In the genomic region with DNA sequence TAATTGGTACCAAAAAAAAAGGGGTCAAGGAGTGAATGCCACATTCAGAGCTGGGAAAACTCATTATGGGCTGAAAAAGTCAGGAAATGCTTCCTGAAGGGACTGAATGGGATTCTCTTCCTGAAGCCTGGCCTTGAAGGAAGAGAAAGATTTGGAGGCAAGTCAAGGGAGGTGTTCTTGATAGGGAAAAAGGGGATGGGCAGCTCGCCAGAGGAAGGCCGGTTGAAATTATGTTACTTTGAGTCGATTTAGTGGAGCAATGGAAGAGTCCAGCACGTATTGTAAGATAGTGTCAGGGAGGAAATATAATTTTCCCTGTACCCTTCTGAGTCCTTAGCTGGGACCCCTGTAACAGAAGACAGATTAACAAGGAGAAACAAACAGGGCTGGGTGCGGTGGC, we compare ENCODE assay signal across 2 cellular contexts.
TF ChIP-seq lines count a peak whose summit lies in the region.

No MANE protein-coding gene starts in this region.

TF ChIP-seq in SK-N-SH, 30 proteins besides CTCF, POLR2A, EP300 and RAD21 (continued from another document):
- TF ChIP-seq GABPA (IDR thresholded peaks at IDR 0.05; ENCODE audit: low read depth) (no peak), YY1 (IDR thresholded peaks at IDR 0.05; ENCODE audit: low read depth) (no peak), NFIC (IDR thresholded peaks at IDR 0.05; ENCODE audit: borderline replicate concordance) (no peak)
- TF ChIP-seq, protein P1, sequence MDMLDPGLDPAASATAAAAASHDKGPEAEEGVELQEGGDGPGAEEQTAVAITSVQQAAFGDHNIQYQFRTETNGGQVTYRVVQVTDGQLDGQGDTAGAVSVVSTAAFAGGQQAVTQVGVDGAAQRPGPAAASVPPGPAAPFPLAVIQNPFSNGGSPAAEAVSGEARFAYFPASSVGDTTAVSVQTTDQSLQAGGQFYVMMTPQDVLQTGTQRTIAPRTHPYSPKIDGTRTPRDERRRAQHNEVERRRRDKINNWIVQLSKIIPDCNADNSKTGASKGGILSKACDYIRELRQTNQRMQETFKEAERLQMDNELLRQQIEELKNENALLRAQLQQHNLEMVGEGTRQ (IDR thresholded peaks at IDR 0.05; ENCODE audit: borderline replicate concordance, low read depth, low read length) = no peak
TF ChIP-seq in SK-N-SH: peak in this region for 0.

TF ChIP-seq in SK-N-SH treated with all-trans-retinoic acid at 6 μM for 48 hours, 23 proteins besides CTCF, POLR2A, EP300 and RAD21 (continued from another document):
- TF ChIP-seq, protein P2, sequence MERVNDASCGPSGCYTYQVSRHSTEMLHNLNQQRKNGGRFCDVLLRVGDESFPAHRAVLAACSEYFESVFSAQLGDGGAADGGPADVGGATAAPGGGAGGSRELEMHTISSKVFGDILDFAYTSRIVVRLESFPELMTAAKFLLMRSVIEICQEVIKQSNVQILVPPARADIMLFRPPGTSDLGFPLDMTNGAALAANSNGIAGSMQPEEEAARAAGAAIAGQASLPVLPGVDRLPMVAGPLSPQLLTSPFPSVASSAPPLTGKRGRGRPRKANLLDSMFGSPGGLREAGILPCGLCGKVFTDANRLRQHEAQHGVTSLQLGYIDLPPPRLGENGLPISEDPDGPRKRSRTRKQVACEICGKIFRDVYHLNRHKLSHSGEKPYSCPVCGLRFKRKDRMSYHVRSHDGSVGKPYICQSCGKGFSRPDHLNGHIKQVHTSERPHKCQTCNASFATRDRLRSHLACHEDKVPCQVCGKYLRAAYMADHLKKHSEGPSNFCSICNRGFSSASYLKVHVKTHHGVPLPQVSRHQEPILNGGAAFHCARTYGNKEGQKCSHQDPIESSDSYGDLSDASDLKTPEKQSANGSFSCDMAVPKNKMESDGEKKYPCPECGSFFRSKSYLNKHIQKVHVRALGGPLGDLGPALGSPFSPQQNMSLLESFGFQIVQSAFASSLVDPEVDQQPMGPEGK (CRISPR knock-in tag; IDR thresholded peaks at IDR 0.05; ENCODE audit: borderline replicate concordance) = no peak
- TF ChIP-seq PPARA (CRISPR knock-in tag; IDR thresholded peaks at IDR 0.05; ENCODE audit: borderline replicate concordance) = no peak
- no peak for TF ChIP-seq CSDC2 (CRISPR knock-in tag; IDR thresholded peaks at IDR 0.05)
- TF ChIP-seq ZNF565 (CRISPR knock-in tag; conservative IDR thresholded peaks at IDR 0.05; ENCODE audit: low read depth) = no peak
- TF ChIP-seq, protein P3, sequence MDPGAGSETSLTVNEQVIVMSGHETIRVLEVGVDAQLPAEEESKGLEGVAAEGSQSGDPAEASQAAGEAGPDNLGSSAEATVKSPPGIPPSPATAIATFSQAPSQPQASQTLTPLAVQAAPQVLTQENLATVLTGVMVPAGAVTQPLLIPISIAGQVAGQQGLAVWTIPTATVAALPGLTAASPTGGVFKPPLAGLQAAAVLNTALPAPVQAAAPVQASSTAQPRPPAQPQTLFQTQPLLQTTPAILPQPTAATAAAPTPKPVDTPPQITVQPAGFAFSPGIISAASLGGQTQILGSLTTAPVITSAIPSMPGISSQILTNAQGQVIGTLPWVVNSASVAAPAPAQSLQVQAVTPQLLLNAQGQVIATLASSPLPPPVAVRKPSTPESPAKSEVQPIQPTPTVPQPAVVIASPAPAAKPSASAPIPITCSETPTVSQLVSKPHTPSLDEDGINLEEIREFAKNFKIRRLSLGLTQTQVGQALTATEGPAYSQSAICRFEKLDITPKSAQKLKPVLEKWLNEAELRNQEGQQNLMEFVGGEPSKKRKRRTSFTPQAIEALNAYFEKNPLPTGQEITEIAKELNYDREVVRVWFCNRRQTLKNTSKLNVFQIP (CRISPR knock-in tag; IDR thresholded peaks at IDR 0.05; ENCODE audit: borderline replicate concordance, low read depth) = no peak
- no peak for TF ChIP-seq SNAI2 (CRISPR knock-in tag; IDR thresholded peaks at IDR 0.05)
- no peak for TF ChIP-seq GLIS3 (CRISPR knock-in tag; IDR thresholded peaks at IDR 0.05)
- TF ChIP-seq ZFP3 (CRISPR knock-in tag; IDR thresholded peaks at IDR 0.05) = no peak
- TF ChIP-seq TCF4 (CRISPR knock-in tag; IDR thresholded peaks at IDR 0.05; ENCODE audit: borderline replicate concordance) = no peak
- TF ChIP-seq, protein P4, sequence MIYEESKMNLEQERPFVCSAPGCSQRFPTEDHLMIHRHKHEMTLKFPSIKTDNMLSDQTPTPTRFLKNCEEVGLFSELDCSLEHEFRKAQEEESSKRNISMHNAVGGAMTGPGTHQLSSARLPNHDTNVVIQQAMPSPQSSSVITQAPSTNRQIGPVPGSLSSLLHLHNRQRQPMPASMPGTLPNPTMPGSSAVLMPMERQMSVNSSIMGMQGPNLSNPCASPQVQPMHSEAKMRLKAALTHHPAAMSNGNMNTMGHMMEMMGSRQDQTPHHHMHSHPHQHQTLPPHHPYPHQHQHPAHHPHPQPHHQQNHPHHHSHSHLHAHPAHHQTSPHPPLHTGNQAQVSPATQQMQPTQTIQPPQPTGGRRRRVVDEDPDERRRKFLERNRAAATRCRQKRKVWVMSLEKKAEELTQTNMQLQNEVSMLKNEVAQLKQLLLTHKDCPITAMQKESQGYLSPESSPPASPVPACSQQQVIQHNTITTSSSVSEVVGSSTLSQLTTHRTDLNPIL (CRISPR knock-in tag; IDR thresholded peaks at IDR 0.05; ENCODE audit: low read depth) = no peak
- TF ChIP-seq ARNTL (CRISPR knock-in tag; IDR thresholded peaks at IDR 0.05; ENCODE audit: borderline replicate concordance, low read depth) = no peak
- TF ChIP-seq BACH2 (CRISPR knock-in tag; IDR thresholded peaks at IDR 0.05; ENCODE audit: borderline replicate concordance) = no peak
- TF ChIP-seq ISL1 (CRISPR knock-in tag; IDR thresholded peaks at IDR 0.05) = no peak
